15 cellular contexts compared by ENCODE assay signal in the genomic region with DNA sequence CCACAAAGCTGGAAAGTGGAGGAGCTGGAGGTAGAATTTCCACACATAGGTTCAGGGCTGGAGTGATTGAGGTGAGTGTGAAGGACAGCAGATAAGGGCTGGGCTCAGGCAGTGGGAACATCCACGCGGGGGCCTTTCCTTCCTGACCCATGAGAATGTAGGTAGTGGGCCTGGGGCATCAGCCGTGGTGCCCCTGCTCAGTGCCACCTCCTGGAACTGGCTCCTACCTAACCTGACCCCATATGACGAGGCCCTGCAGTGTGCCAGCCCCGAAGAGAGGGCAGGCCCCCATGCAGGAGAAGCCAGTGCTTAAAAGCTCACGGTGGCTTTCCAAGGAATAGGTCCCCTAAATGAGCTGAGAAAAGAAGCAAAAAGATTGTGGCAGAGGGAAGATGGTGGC.
A peak's percentile ranks its signal among the peaks of the same experiment; 100 is the strongest.
DNase-seq lines count a peak whose midpoint lies in the region; ATAC-seq, FAIRE-seq and TF ChIP-seq lines count a peak whose summit lies in the region.
"Had no signal": no experiment of that assay in that cellular context is flagged by ENCODE, and none has a peak within 500 bp of the region (broad histone marks: within the 10 kb centered on the region; RNA-seq: fewer than 3 reads in every experiment).

No MANE protein-coding gene starts in this region.

- H2AFZ ChIP-seq in HepG2 (ENCODE audit: low read length) (no peak overlapping the region), osteoblast (ENCODE audit: low read length) (no peak overlapping the region)

- H3K36me3 ChIP-seq in HepG2 (replicated peaks in 1 of 2; ENCODE audit: control insufficient read depth in 1 of 2, insufficient read depth in 2 of 2, low read length in 2 of 2) (no peaks in the 10 kb centered on the region), osteoblast (ENCODE audit: insufficient read depth, low read length) (no peaks in the 10 kb centered on the region), upper lobe of right lung (no peaks in the 10 kb centered on the region)
- H3K36me3 ChIP-seq: BLaER1 treated with 17β-estradiol and CSF1 and Interleukin-3, amounts not matched to agents 10 nM and 100 nM had no signal

- peak; percentile 11 for DNase-seq in Right ventricle myocardium superior
- DNase-seq in cardiac septum (ENCODE audit: low spot score), result no peak
- no peak for DNase-seq in HepG2 (ENCODE audit: low spot score)
- peak; percentile 65 for DNase-seq in osteoblast (ENCODE audit: insufficient read length, low spot score, missing footprints)
- DNase-seq in upper lobe of right lung, result peak; percentile 12
- DNase-seq in NCI-H2196 (lab: John Stamatoyannopoulos, UW; ENCODE audit: unreplicated experiment), result no peak
- DNase-seq in stimulated activated naive B cell treated with anti-CD40 and anti-IgM and Interleukin-4, amounts not matched to agents 10 μg/mL and 1 μg/mL and 100 μg/mL, for 72 hours, result no peak
- DNase-seq: ACHN; CD4-positive, CD25-positive, alpha-beta regulatory T cell; DMS53; GF-D8; HCEC 1CT; HFFc6 had no signal

- peaks cover 0 to 1% of the 10 kb centered on the region in 2 experiments; a peak in 1 of 5 replicates for H3K27me3 ChIP-seq in HepG2 (ENCODE audit: control insufficient read depth in 1 of 2, insufficient read depth in 2 of 2, low read length in 2 of 2)
- peaks cover 2% of the 10 kb centered on the region for H3K27me3 ChIP-seq in osteoblast (ENCODE audit: insufficient read depth, low read length)
- H3K27me3 ChIP-seq in upper lobe of right lung, result no peaks in the 10 kb centered on the region
- H3K27me3 ChIP-seq: BLaER1 treated with 17β-estradiol and CSF1 and Interleukin-3, amounts not matched to agents 10 nM and 100 nM had no signal

- no peak for TF ChIP-seq CTCF in HepG2 (CRISPR knock-in tag; IDR thresholded peaks at IDR 0.05)
- TF ChIP-seq CTCF in osteoblast (IDR thresholded peaks at IDR 0.05; ENCODE audit: extremely low read depth, low read depth, low read length), result no peak
- TF ChIP-seq CTCF in upper lobe of right lung (IDR thresholded peaks at IDR 0.05), result no peak

- no peak overlapping the region for H3K4me3 Mint-ChIP-seq in stimulated activated naive B cell treated with anti-CD40 and anti-IgM and Interleukin-4, amounts not matched to agents 10 μg/mL and 1 μg/mL and 100 μg/mL, for 72 hours
- H3K4me3 Mint-ChIP-seq: CD4-positive, CD25-positive, alpha-beta regulatory T cell; HFFc6 had no signal

- no peaks in the 10 kb centered on the region for H3K4me1 Mint-ChIP-seq in stimulated activated naive B cell treated with anti-CD40 and anti-IgM and Interleukin-4, amounts not matched to agents 10 μg/mL and 1 μg/mL and 100 μg/mL, for 72 hours

- H3K79me2 ChIP-seq in HepG2 (ENCODE audit: insufficient read depth, low read length), result no peaks in the 10 kb centered on the region
- H3K79me2 ChIP-seq in osteoblast (ENCODE audit: insufficient read depth, low read length), result no peaks in the 10 kb centered on the region

- H3K9me3 ChIP-seq in HepG2 (ENCODE audit: low read length) (no peaks in the 10 kb centered on the region), osteoblast (ENCODE audit: low read depth, low read length) (no peaks in the 10 kb centered on the region), upper lobe of right lung (no peaks in the 10 kb centered on the region)
- H3K9me3 ChIP-seq: BLaER1 treated with 17β-estradiol and CSF1 and Interleukin-3, amounts not matched to agents 10 nM and 100 nM had no signal

- ATAC-seq in Right ventricle myocardium superior (ENCODE audit: poor library complexity) (no peak), HepG2 (peak; percentile 17; the same call in 1 of the 3 replicates), upper lobe of right lung (no peak), HG02852 (IDR thresholded peaks at IDR 0.05; ENCODE audit: unreplicated experiment) (no peak)
- ATAC-seq in stimulated activated naive B cell treated with anti-CD40 and anti-IgM and Interleukin-4, amounts not matched to agents 10 μg/mL and 1 μg/mL and 100 μg/mL, for 72 hours (replicated peaks), result no peak

- peaks cover 0 to 3% of the 10 kb centered on the region in 2 donors for H3K9me3 Mint-ChIP-seq in stimulated activated naive B cell treated with anti-CD40 and anti-IgM and Interleukin-4, amounts not matched to agents 10 μg/mL and 1 μg/mL and 100 μg/mL, for 72 hours
- H3K9me3 Mint-ChIP-seq: CD4-positive, CD25-positive, alpha-beta regulatory T cell; HFFc6 had no signal

- TF ChIP-seq RAD21 in HepG2 (CRISPR knock-in tag; IDR thresholded peaks at IDR 0.05), result no peak

- FAIRE-seq in HepG2 (lab: Jason Lieb, UNC), result no peak

- H3K4me3 ChIP-seq in HepG2 (replicated peaks in 1 of 3; ENCODE audit: insufficient read depth in 1 of 3, low read depth in 2 of 3, low read length in 3 of 3) (no peak overlapping the region), osteoblast (ENCODE audit: insufficient read depth, low read length) (no peak overlapping the region), upper lobe of right lung (no peak overlapping the region)
- H3K4me3 ChIP-seq: BLaER1 treated with 17β-estradiol and CSF1 and Interleukin-3, amounts not matched to agents 10 nM and 100 nM had no signal

- H3K4me1 ChIP-seq in HepG2 (ENCODE audit: insufficient read depth, low read length) (no peaks in the 10 kb centered on the region), osteoblast (ENCODE audit: insufficient read depth, low read length) (no peaks in the 10 kb centered on the region), upper lobe of right lung (no peaks in the 10 kb centered on the region)

- no TSS peak for BruUV-seq in HepG2 (replicated peaks; lab: Mats Ljungman, UMichigan)

- H3K4me2 ChIP-seq in HepG2 (ENCODE audit: low read depth, low read length) (no peak overlapping the region), osteoblast (ENCODE audit: insufficient read depth, low read length) (no peak overlapping the region)
- H3K4me2 ChIP-seq: BLaER1 treated with 17β-estradiol and CSF1 and Interleukin-3, amounts not matched to agents 10 nM and 100 nM had no signal

- POLR2A ChIA-PET in HepG2 (lab: Yijun Ruan, JAX), result no interaction called here

- H4K20me1 ChIP-seq in HepG2 (ENCODE audit: insufficient read depth, low read length) (no peaks in the 10 kb centered on the region), osteoblast (ENCODE audit: insufficient read depth, low read length) (no peaks in the 10 kb centered on the region)
- H4K20me1 ChIP-seq: BLaER1 treated with 17β-estradiol and CSF1 and Interleukin-3, amounts not matched to agents 10 nM and 100 nM had no signal

- CTCF ChIA-PET in HepG2 (lab: Yijun Ruan, JAX; ENCODE audit: low intra/inter-chr PET ratio, low total read pairs), result no interaction called here

- H3K27ac Mint-ChIP-seq in stimulated activated naive B cell treated with anti-CD40 and anti-IgM and Interleukin-4, amounts not matched to agents 10 μg/mL and 1 μg/mL and 100 μg/mL, for 72 hours, result no peak overlapping the region
- H3K27ac Mint-ChIP-seq: CD4-positive, CD25-positive, alpha-beta regulatory T cell; HFFc6 had no signal

- intact Hi-C loops in Right ventricle myocardium superior (cut with DNase I), result no loop called here
- intact Hi-C loops in cardiac septum (cut with DNase I), result no loop called here
- intact Hi-C loops in HepG2 (cut with micrococcal nuclease; ENCODE audit: unreplicated experiment), result no loop called here
- intact Hi-C loops in upper lobe of right lung (cut with DNase I), result no loop called here

- TF ChIP-seq POLR2A in HepG2 (IDR thresholded peaks at IDR 0.05; ENCODE audit: insufficient read depth in 1 of 2, low read depth in 2 of 2, low read length in 2 of 2), result no peak

- H3K27me3 Mint-ChIP-seq in stimulated activated naive B cell treated with anti-CD40 and anti-IgM and Interleukin-4, amounts not matched to agents 10 μg/mL and 1 μg/mL and 100 μg/mL, for 72 hours, result no peaks in the 10 kb centered on the region

- in situ Hi-C loops in HepG2 (cut with HindIII; ENCODE audit: extremely low pct_ligation_motif_present, low pct_unique_long_range_greater_than_20kb), result no loop called here

- TF ChIP-seq EP300 in HepG2 (IDR thresholded peaks at IDR 0.05; ENCODE audit: low read depth in 2 of 2, low read length in 2 of 2) (no peak), HepG2 (CRISPR knock-in tag; IDR thresholded peaks at IDR 0.05; ENCODE audit: borderline replicate concordance) (no peak)

- no peak overlapping the region for H3K9ac ChIP-seq in HepG2 (ENCODE audit: insufficient read depth, low read depth, low read length)
- H3K9ac ChIP-seq: BLaER1 treated with 17β-estradiol and CSF1 and Interleukin-3, amounts not matched to agents 10 nM and 100 nM had no signal

- H3K27ac ChIP-seq in HepG2 (ENCODE audit: extremely low read length, insufficient read depth, low read length) (no peak overlapping the region), osteoblast (ENCODE audit: low read depth, low read length) (no peak overlapping the region), upper lobe of right lung (no peak overlapping the region)
- H3K27ac ChIP-seq: BLaER1 treated with 17β-estradiol and CSF1 and Interleukin-3, amounts not matched to agents 10 nM and 100 nM had no signal

- H3K36me3 Mint-ChIP-seq in stimulated activated naive B cell treated with anti-CD40 and anti-IgM and Interleukin-4, amounts not matched to agents 10 μg/mL and 1 μg/mL and 100 μg/mL, for 72 hours, result no peaks in the 10 kb centered on the region
- H3K36me3 Mint-ChIP-seq: CD4-positive, CD25-positive, alpha-beta regulatory T cell had no signal

- 67% methylated on average over 6 of the region's 6 CpGs for WGBS in HepG2 (ENCODE audit: low lambda C conversion rate)

TF ChIP-seq in HepG2, 621 proteins besides CTCF, POLR2A, EP300 and RAD21:
- TF ChIP-seq TBL1XR1 (IDR thresholded peaks at IDR 0.05; ENCODE audit: borderline replicate concordance, low read length, partially characterized antibody) (no peak), SATB2 (CRISPR knock-in tag; IDR thresholded peaks at IDR 0.05) (no peak), ZSCAN31 (CRISPR knock-in tag; IDR thresholded peaks at IDR 0.05; ENCODE audit: low read depth) (no peak), RELA (CRISPR knock-in tag; IDR thresholded peaks at IDR 0.05) (no peak), JARID2 (CRISPR knock-in tag; IDR thresholded peaks at IDR 0.05; ENCODE audit: insufficient replicate concordance) (no peak), HMG20B (CRISPR knock-in tag; conservative IDR thresholded peaks at IDR 0.05) (no peak)

Comparison
In these comparisons a context has a peak if more than half of its experiments do, and no peak if none do; other contexts are left out.
1. DNase-seq: peak in Right ventricle myocardium superior (single experiment), osteoblast (single experiment) and upper lobe of right lung (single experiment); none in cardiac septum (single experiment), HepG2 (single experiment), NCI-H2196 (single experiment) and stimulated activated naive B cell treated with anti-CD40 and anti-IgM and Interleukin-4, amounts not matched to agents 10 μg/mL and 1 μg/mL and 100 μg/mL, for 72 hours (single experiment).